In the genomic region with DNA sequence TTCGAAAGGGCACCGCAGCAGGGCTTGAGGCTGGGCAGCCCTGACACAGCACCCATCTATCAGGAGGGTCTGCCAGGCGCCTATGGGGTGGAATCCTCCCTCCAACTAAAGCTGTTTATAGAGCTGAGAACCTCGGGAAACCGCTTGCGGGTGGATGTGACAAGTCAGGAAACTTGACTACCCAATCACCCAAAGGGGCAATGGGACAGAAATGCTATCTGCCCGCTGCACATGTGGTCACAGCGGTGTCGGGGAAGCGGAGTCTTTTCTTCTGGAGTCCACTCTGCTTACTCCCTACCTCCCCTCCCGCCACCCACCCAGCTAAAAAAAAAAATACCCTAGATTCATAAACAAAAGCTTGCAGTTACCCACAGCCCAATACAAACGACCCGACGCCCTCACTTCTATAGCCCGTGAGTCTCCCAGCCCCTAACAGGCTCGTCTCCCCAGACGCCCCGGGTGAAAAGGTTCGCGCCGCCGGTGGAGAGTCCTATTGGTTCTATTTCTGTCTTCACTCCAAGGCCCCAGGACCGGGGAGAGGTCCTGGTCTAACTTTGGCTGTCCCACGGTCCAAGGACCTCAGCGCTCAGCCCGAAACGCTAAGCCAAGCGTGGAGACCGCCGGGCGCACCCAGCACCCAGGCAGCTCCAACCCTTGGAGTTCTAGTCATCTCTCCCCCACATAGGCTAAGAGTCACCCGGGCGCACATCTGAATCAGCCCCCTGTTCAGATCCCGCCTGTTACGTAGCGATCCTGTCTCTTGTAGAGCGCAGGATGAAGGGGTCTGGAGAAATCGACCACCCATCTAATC, we compare ENCODE assay signal across 11 cellular contexts. TPM values are rescaled to one million over a fixed set of nuclear protein-coding genes. Genes with fewer than 3 reads are reported as not detected.
DNase-seq lines count a peak whose midpoint lies in the region; ATAC-seq, FAIRE-seq and TF ChIP-seq lines count a peak whose summit lies in the region.
"Had no signal": no experiment of that assay in that cellular context is flagged by ENCODE, and none has a peak within 500 bp of the region (broad histone marks: within the 10 kb centered on the region; RNA-seq: fewer than 3 reads in every experiment).

No MANE protein-coding gene starts in this region.

- peak overlapping the region; percentile 39 for H3K4me3 ChIP-seq in AG09309 (ENCODE audit: control insufficient read depth, low read depth, low read length)
- peak overlapping the region; percentile 43 for H3K4me3 ChIP-seq in WERI-Rb-1 (ENCODE audit: low read depth, low read length)
- peak overlapping the region; percentile 41 for H3K4me3 ChIP-seq in right cardiac atrium (ENCODE audit: low read length)

- H3K27ac ChIP-seq in WERI-Rb-1 (no peak overlapping the region), right cardiac atrium (ENCODE audit: low read length) (no peak overlapping the region)

- peak; percentile 16 to 29 for ATAC-seq in right cardiac atrium

- WGBS in right cardiac atrium: 4% methylated on average over 38 of the region's 38 CpGs

- TF ChIP-seq CTCF in AG09309 (IDR thresholded peaks at IDR 0.05; ENCODE audit: control insufficient read depth, insufficient read depth, low read depth, low read length, missing control alignments): no peak
- no peak for TF ChIP-seq CTCF in WERI-Rb-1 (IDR thresholded peaks at IDR 0.05; ENCODE audit: low read depth, low read length)

- no peak for FAIRE-seq in urothelium cell line (lab: Jason Lieb, UNC)
- FAIRE-seq: islet of Langerhans had no signal

- peaks cover 38% of the 10 kb centered on the region for H3K27me3 ChIP-seq in WERI-Rb-1 (ENCODE audit: insufficient read depth, low read depth, severe bottlenecking)
- no peaks in the 10 kb centered on the region for H3K27me3 ChIP-seq in right cardiac atrium (ENCODE audit: control insufficient read depth, insufficient read depth)

- H3K4me1 ChIP-seq in right cardiac atrium (ENCODE audit: control insufficient read depth, insufficient read depth, low read length): no peaks in the 10 kb centered on the region

- H3K9me3 ChIP-seq in WERI-Rb-1 (ENCODE audit: severe bottlenecking) (no peaks in the 10 kb centered on the region), right cardiac atrium (ENCODE audit: control insufficient read depth, low read length) (no peaks in the 10 kb centered on the region)

- no peaks in the 10 kb centered on the region for H3K36me3 ChIP-seq in WERI-Rb-1

- DNase-seq in AG09309 (ENCODE audit: low read depth) (no peak), WERI-Rb-1 (peak; percentile 9), right cardiac atrium (peak in 1 of 3 donors; percentile 39), posterior vena cava (ENCODE audit: low spot score) (peak; percentile 80), urothelium cell line (ENCODE audit: low spot score) (no peak), DMS79 treated with DMSO at 0.1 percent for 48 hours (lab: John Stamatoyannopoulos, UW) (no peak)
- no peak for DNase-seq in activated naive CD4-positive, alpha-beta T cell (lab: John Stamatoyannopoulos, UW)
- DNase-seq in activated naive CD4-positive, alpha-beta T cell treated with Interleukin-2 at 50 U/mL for 16 hours: no peak
- DNase-seq: NCI-H2081 treated with DMSO at 0.1 percent for 48 hours had no signal

- intact Hi-C loops in right cardiac atrium (cut with DNase I): no loop called here
- intact Hi-C loops in posterior vena cava (cut with DNase I): no loop called here

RNA-seq across cellular contexts. Expression of a gene that starts 1.4 kb away (rescaled TPM):
- total RNA-seq in right cardiac atrium (under 1 TPM; 0.18 to 0.36 (median 0.23) TPM), posterior vena cava (1 to 10 TPM; 2.4 to 2.7 TPM)
- polyA plus RNA-seq in right cardiac atrium: 0.20 TPM
- total RNA-seq: T-helper 1 cell treated with Interleukin-12 subunit alpha and Interleukin-12 subunit beta and Interleukin-4 antibody, amounts not matched to agents 30 ng/mL and 1 ng/mL, for 36 hours had no signal

Comparison
In these comparisons a context has a peak if more than half of its experiments do, and no peak if none do; other contexts are left out.
1. DNase-seq: peak in WERI-Rb-1 (single experiment) and posterior vena cava (single experiment); none in AG09309 (single experiment), urothelium cell line (single experiment), activated naive CD4-positive, alpha-beta T cell (0 of 4), activated naive CD4-positive, alpha-beta T cell treated with Interleukin-2 at 50 U/mL for 16 hours (single experiment) and DMS79 treated with DMSO at 0.1 percent for 48 hours (single experiment).
2. Peak in every context shown above with its lines, with median percentiles within 50 percentile points of each other: H3K4me3 ChIP-seq.